Comparison of ENCODE assay signal across 8 cellular contexts in the genomic region with DNA sequence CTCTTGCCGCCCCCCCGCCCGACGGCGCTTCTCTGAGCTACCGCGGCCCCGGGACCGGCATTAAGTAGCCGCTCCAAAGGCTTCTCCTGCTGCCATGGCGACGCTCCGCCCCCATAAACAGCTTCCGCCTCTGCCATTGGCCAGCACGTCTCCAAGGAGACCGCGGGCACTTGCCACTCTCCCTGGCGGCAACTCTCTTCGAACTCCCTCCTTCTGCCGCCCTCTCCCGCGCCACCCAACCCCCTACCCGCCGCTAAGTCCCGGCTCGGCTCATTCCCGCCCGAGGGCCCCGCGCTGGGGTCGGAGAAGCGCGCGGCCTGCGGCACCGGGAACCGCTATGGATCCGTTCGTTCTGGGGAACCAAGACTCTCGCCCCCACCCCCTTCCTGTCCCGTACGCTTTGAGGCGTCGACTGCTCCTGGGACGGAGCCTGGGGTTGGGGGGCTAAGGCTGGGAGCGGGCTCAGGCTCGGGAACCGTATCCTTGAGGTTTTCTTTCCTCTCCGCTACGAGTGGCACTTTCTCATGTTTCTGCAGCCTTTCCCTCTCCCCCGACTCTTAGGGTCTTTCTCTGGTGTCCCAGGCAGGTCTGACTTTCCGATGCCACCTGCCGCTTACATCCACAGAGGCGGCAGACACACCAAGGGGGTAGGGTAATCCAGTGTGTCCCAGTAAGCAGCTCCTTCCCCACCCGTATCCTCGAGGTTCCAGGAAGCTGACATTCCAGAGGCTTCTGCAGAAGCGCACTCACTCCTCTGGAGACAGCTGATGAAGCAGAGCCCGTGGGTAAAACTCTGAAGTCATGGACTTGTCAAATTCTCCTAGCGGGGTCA. TPM values are rescaled to one million over a fixed set of nuclear protein-coding genes. Genes with fewer than 3 reads are reported as not detected.
DNase-seq lines count a peak whose midpoint lies in the region; ATAC-seq and TF ChIP-seq lines count a peak whose summit lies in the region.

Gene FOXJ1 (minus strand): TSS at position 34 of the 832 bp plus-strand sequence. CDS start 850 bp downstream, outside the sequence.

- H3K4me1 ChIP-seq in breast epithelium, result peaks cover 0 to 2% of the 10 kb centered on the region in 2 donors

- H3K27ac ChIP-seq in WERI-Rb-1 (peak within 1 kb of the TSS; percentile 92), breast epithelium (peak within 1 kb of the TSS in 1 of 2 donors; percentile 17), skin epidermis (no peak within 1 kb of the TSS)

- peaks cover 53 to 57% of the 10 kb centered on the region in 2 donors for H3K4me1 Mint-ChIP-seq in immature natural killer cell

- peak within 1 kb of the TSS in 4 of 6 donors; percentile 58 to 89 (median 70) for H3K27ac Mint-ChIP-seq in immature natural killer cell

- no peak for TF ChIP-seq CTCF in GM10248 (IDR thresholded peaks at IDR 0.05; ENCODE audit: control extremely low read depth, extremely low read depth, low read depth, missing control alignments)
- TF ChIP-seq CTCF in WERI-Rb-1 (IDR thresholded peaks at IDR 0.05; ENCODE audit: low read depth, low read length), result no peak
- TF ChIP-seq CTCF in breast epithelium (IDR thresholded peaks at IDR 0.05), result no peak

- H3K36me3 Mint-ChIP-seq in immature natural killer cell, result no peaks in the 10 kb centered on the region

- intact Hi-C loops in breast epithelium (cut with DNase I; ENCODE audit: low total_unique reads), result no loop called here

- H3K9me3 ChIP-seq in WERI-Rb-1 (ENCODE audit: severe bottlenecking), result no peaks in the 10 kb centered on the region
- no peaks in the 10 kb centered on the region for H3K9me3 ChIP-seq in breast epithelium

- H3K36me3 ChIP-seq in WERI-Rb-1, result no peaks in the 10 kb centered on the region
- H3K36me3 ChIP-seq in breast epithelium, result no peaks in the 10 kb centered on the region

- CTCF ChIA-PET in GM10248 (lab: Yijun Ruan, JAX), result interaction anchor here (0.7 to 2.1 kb wide), 4 partner anchors 11 to 138 kb away, joined by 3 to 9 read pairs (median 6); no protein-coding TSS in a partner anchor

- H3K4me3 Mint-ChIP-seq in immature natural killer cell, result peak within 1 kb of the TSS; percentile 84 to 89 (median 87)

- peak within 1 kb of the TSS; percentile 56 for H3K4me3 ChIP-seq in WERI-Rb-1 (ENCODE audit: low read depth, low read length)
- H3K4me3 ChIP-seq in breast epithelium, result peak within 1 kb of the TSS; percentile 39 to 66 (median 54)
- H3K4me3 ChIP-seq in skin epidermis, result peak within 1 kb of the TSS; percentile 12 to 46 (median 34)

- POLR2A ChIA-PET in GM10248 (lab: Yijun Ruan, JAX), result interaction anchor here (1.2 to 1.3 kb wide), 3 partner anchors 123 to 138 kb away, joined by 3 to 5 read pairs (median 4); no protein-coding TSS in a partner anchor

- ATAC-seq in HG03097 (IDR thresholded peaks at IDR 0.05; ENCODE audit: low FRiP score, unreplicated experiment) (peak; percentile 52), GM21737 (IDR thresholded peaks at IDR 0.05; ENCODE audit: unreplicated experiment) (no peak)

- H3K9me3 Mint-ChIP-seq in immature natural killer cell, result no peaks in the 10 kb centered on the region

- no peaks in the 10 kb centered on the region for H3K27me3 ChIP-seq in WERI-Rb-1 (ENCODE audit: insufficient read depth, low read depth, severe bottlenecking)
- H3K27me3 ChIP-seq in breast epithelium, result peaks cover 14 to 38% of the 10 kb centered on the region in 2 donors

- TF ChIP-seq POLR2A in breast epithelium (IDR thresholded peaks at IDR 0.05), result no peak

- DNase-seq in GM10248 (ENCODE audit: extremely low spot score), result peak; percentile 95
- DNase-seq in NCI-H2171 treated with DMSO at 0.1 percent for 48 hours (lab: John Stamatoyannopoulos, UW), result peak; percentile 89
- DNase-seq in WERI-Rb-1, result peak; percentile 98
- DNase-seq in breast epithelium (ENCODE audit: low spot score in 2 of 2), result peak; percentile 87 to 88
- DNase-seq in immature natural killer cell, result peak; percentile 92 to 93 (median 93)

- H3K27me3 Mint-ChIP-seq in immature natural killer cell (ENCODE audit: low read depth in 3 of 3), result peaks cover 7 to 12% (median 12%) of the 10 kb centered on the region in 3 donors

RNA-seq across cellular contexts. Expression of gene FOXJ1, which starts in this region (rescaled TPM):
- under 1 TPM in 1 of 3 donors, not detected in 2; 0.15 TPM for total RNA-seq in breast epithelium
- not detected for polyA plus RNA-seq in immature natural killer cell

Comparison
In these comparisons a context has a peak if more than half of its experiments do, and no peak if none do; other contexts are left out.
1. Peak in DNase-seq and H3K4me3 ChIP-seq in breast epithelium; RNA of the gene not detected or under 1 TPM.
2. Peak in DNase-seq in immature natural killer cell; RNA of the gene not detected or under 1 TPM.